In the genomic region with DNA sequence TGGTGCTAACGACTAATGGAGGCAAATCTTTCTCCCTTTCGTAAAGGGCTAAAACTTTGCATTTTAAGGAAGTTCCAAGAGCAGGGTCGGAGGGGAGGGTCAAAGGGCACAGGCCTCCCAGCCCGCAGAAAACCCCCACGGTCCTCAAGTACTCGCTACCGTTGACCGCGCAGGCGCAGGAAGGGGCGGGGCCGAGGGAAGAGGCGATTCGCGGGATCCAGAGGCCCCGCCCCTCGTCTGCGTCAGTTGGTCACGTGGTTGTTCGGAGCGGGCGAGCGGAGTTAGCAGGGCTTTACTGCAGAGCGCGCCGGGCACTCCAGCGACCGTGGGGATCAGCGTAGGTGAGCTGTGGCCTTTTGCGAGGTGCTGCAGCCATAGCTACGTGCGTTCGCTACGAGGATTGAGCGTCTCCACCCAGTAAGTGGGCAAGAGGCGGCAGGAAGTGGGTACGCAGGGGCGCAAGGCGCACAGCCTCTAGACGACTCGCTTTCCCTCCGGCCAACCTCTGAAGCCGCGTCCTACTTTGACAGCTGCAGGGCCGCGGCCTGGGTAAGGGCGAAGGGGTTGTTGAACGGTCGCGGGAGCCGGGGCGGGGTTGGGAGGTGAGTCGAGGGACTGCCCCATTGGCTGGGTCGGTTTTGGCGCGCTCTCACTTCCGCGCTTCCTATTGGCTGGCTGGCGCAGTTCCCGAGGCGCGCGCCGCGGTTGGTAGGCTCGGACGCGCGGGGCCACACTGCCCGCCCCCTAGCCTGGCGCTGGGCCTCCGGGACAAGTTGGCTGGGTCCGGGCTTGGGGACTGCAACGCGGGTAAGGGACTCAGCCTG, we compare ENCODE assay signal across 8 cellular contexts. TPM values are rescaled to one million over a fixed set of nuclear protein-coding genes. Genes with fewer than 3 reads are reported as not detected.
DNase-seq lines count a peak whose midpoint lies in the region; ATAC-seq and TF ChIP-seq lines count a peak whose summit lies in the region.

A gene (plus strand): TSS at position 242 of the 824 bp plus-strand sequence. CDS start 2,310 bp downstream, outside the sequence.

- WGBS in gastroesophageal sphincter (ENCODE audit: low coverage in 1 of 2), 2 donors: 0% methylated on average over 6 of the region's 75 CpGs; no CpG with 5 or more reads in 1 of the 2 donors

- peak within 1 kb of the TSS; percentile 95 for H3K27ac ChIP-seq in SK-N-MC
- peak within 1 kb of the TSS; percentile 89 to 99 (median 96) for H3K27ac ChIP-seq in gastroesophageal sphincter
- peak within 1 kb of the TSS; percentile 86 for H3K27ac ChIP-seq in neutrophil

- H3K27me3 ChIP-seq in gastroesophageal sphincter (no peaks in the 10 kb centered on the region), neutrophil (no peaks in the 10 kb centered on the region)

- CTCF ChIA-PET in activated naive CD4-positive, alpha-beta T cell treated with anti-CD3 and anti-CD28 coated beads, Interleukin-2, amount 10 ng/mL, durations not matched to agents 7 days and 5 days (lab: Charles Lee): interaction anchor here (0.9 to 1.3 kb wide), 2 partner anchors 241 to 243 kb away, joined by 3 to 4 read pairs; no protein-coding TSS in a partner anchor

- DNase-seq in NCI-H1048 (lab: John Stamatoyannopoulos, UW) (peak; percentile 90), SK-N-MC (ENCODE audit: low read depth, low spot score) (peak; percentile 51)
- peak; percentile 98 for DNase-seq in activated naive CD4-positive, alpha-beta T cell treated with anti-CD3 and anti-CD28 coated beads, Interleukin-2, amount 10 ng/mL, durations not matched to agents 7 days and 5 days

- H3K9me3 ChIP-seq in SK-N-MC (ENCODE audit: low read depth, low read length): no peaks in the 10 kb centered on the region
- H3K9me3 ChIP-seq in gastroesophageal sphincter: no peaks in the 10 kb centered on the region
- H3K9me3 ChIP-seq in neutrophil: no peaks in the 10 kb centered on the region

- peaks cover 41% of the 10 kb centered on the region for H3K4me1 Mint-ChIP-seq in activated naive CD4-positive, alpha-beta T cell treated with anti-CD3 and anti-CD28 coated beads, Interleukin-2, amount 10 ng/mL, durations not matched to agents 7 days and 5 days

- H3K36me3 ChIP-seq in SK-N-MC (ENCODE audit: insufficient read depth, low read length): peaks cover 23% of the 10 kb centered on the region
- peaks cover 0 to 3% of the 10 kb centered on the region in 2 donors for H3K36me3 ChIP-seq in gastroesophageal sphincter
- no peaks in the 10 kb centered on the region for H3K36me3 ChIP-seq in neutrophil

- TF ChIP-seq CTCF in gastroesophageal sphincter (IDR thresholded peaks at IDR 0.05): peak in 1 of 4 experiments; percentile 12
- TF ChIP-seq CTCF in neutrophil (IDR thresholded peaks at IDR 0.05): peak; percentile 11
- TF ChIP-seq CTCF in subcutaneous adipose tissue (IDR thresholded peaks at IDR 0.05; ENCODE audit: low read depth): no peak

- no peaks in the 10 kb centered on the region for H3K27me3 Mint-ChIP-seq in activated naive CD4-positive, alpha-beta T cell treated with anti-CD3 and anti-CD28 coated beads, Interleukin-2, amount 10 ng/mL, durations not matched to agents 7 days and 5 days

- no peaks in the 10 kb centered on the region for H3K9me3 Mint-ChIP-seq in activated naive CD4-positive, alpha-beta T cell treated with anti-CD3 and anti-CD28 coated beads, Interleukin-2, amount 10 ng/mL, durations not matched to agents 7 days and 5 days

- peak within 1 kb of the TSS; percentile 99 for H3K27ac Mint-ChIP-seq in activated naive CD4-positive, alpha-beta T cell treated with anti-CD3 and anti-CD28 coated beads, Interleukin-2, amount 10 ng/mL, durations not matched to agents 7 days and 5 days

- H3K36me3 Mint-ChIP-seq in activated naive CD4-positive, alpha-beta T cell treated with anti-CD3 and anti-CD28 coated beads, Interleukin-2, amount 10 ng/mL, durations not matched to agents 7 days and 5 days: peaks cover 28% of the 10 kb centered on the region

- TF ChIP-seq EP300 in gastroesophageal sphincter (IDR thresholded peaks at IDR 0.05): no peak

- TF ChIP-seq POLR2A in gastroesophageal sphincter (IDR thresholded peaks at IDR 0.05): peak; percentile 26 to 54

- peak; percentile 91 for ATAC-seq in HG02588 (IDR thresholded peaks at IDR 0.05; ENCODE audit: unreplicated experiment)
- peak; percentile 99 for ATAC-seq in gastroesophageal sphincter

- H3K4me3 ChIP-seq in GM08714 (ENCODE audit: low read length) (peak within 1 kb of the TSS; percentile 87), SK-N-MC (peak within 1 kb of the TSS; percentile 98), gastroesophageal sphincter (peak within 1 kb of the TSS; percentile 86 to 97), neutrophil (ENCODE audit: low read depth in 1 of 2, low read length in 1 of 2) (peak within 1 kb of the TSS; percentile 98 to 99)

- H3K9ac ChIP-seq in SK-N-MC (ENCODE audit: insufficient read length): peak within 1 kb of the TSS; percentile 98

- peaks cover 0 to 13% (median 5%) of the 10 kb centered on the region in 3 donors for H3K4me1 ChIP-seq in gastroesophageal sphincter
- peaks cover 21% of the 10 kb centered on the region in 2 experiments for H3K4me1 ChIP-seq in neutrophil (ENCODE audit: control insufficient read depth in 1 of 2, insufficient read depth in 1 of 2, low read depth in 1 of 2, low read length in 1 of 2)

- H3K4me3 Mint-ChIP-seq in activated naive CD4-positive, alpha-beta T cell treated with anti-CD3 and anti-CD28 coated beads, Interleukin-2, amount 10 ng/mL, durations not matched to agents 7 days and 5 days: peak within 1 kb of the TSS; percentile 98

RNA-seq across cellular contexts. Expression of the gene that starts here (rescaled TPM):
- total RNA-seq in gastroesophageal sphincter (1 to 10 TPM; 2.7 to 9.7 (median 4.0) TPM), subcutaneous adipose tissue (10 to 100 TPM in 3 of 4 donors, 1 to 10 TPM in 1; 4.5 to 13.4 (median 10.3) TPM)

Comparison
In these comparisons a context has a peak if more than half of its experiments do, and no peak if none do; other contexts are left out.
1. Peak in every context shown above with its lines: DNase-seq, ATAC-seq, H3K4me3 ChIP-seq and H3K27ac ChIP-seq.